ENCODE assay signal across 5 cellular contexts in the genomic region with DNA sequence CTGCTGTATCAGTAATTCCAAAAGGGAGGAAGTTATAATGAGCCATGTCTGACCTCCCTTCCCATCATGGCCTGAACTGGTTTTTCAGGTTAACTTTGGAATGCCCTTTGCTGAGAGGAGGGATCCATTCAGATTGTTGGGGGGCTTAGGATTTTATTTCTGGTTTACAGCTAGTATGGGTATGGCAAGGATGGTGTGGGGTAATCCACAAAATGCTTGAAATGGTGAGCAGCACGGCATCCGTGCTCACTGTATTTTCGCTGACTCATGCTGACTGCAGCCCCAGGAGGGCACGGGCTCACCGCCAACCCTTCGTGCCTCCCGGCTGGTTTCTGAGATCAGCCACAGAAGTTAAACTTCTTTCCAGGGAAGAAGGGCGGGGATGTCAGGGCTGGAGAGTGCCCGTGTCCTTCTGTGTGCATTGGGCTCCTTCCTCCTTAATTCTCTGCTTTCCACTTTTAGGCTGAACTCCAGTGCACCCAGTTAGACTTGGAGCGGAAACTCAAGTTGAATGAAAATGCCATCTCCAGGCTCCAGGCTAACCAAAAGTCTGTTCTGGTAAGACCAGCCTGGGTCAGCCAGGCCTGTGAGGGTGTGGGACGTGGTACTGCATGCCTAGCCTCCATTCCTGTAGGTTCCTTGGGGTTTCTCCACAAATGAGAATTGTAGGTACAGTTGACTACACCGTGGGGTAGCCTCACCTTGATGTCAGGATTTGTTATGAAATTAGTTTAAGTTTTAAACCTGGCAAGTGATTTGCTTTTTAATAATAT. TPM values are rescaled to one million over a fixed set of nuclear protein-coding genes. Genes with fewer than 3 reads are reported as not detected.
"Had no signal": no experiment of that assay in that cellular context is flagged by ENCODE, and none has a peak within 500 bp of the region (broad histone marks: within the 10 kb centered on the region; RNA-seq: fewer than 3 reads in every experiment).

No MANE protein-coding gene starts in this region.

RNA-seq across cellular contexts. Expression of a gene that starts 21.9 kb away (rescaled TPM):
- total RNA-seq: activated T-helper 1 cell treated with anti-CD3 and anti-CD28 coated beads, Interleukin-12 subunit alpha, Interleukin-12 subunit beta, Interleukin-2, Interleukin-4 antibody, amounts not matched to agents 30 ng/mL and 10 ng/mL and 1 ng/mL, durations not matched to agents 14 hours and 24 hours and 36 hours; ascending aorta; glomerular endothelial cell; suprapubic skin; urinary bladder had no signal
